ENCODE assay signal across 33 cellular contexts in the genomic region with DNA sequence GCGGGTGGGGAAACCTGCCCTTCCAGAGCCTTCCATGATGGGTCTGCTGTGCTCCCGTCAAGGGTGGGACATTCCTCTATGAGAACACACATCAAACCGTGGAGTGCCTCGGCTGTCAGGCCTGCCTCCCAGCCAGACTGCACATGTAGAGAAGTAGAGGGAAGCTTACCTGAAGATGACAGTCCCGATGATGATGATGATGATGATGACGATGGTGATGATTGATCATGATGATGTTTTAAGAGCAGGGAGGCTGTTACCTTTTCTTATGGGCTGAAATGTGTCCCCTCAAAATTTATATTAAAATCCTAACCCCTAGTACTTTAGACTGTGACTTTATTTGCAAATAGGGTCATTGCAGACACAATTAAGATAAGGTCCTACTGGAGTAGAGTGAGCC.
"Had no signal": no experiment of that assay in that cellular context is flagged by ENCODE, and none has a peak within 500 bp of the region (broad histone marks: within the 10 kb centered on the region; RNA-seq: fewer than 3 reads in every experiment).

No MANE protein-coding gene starts in this region.

- FAIRE-seq: astrocyte, RCC 7860 had no signal

- H3K4me1 ChIP-seq: breast epithelium had no signal

- H3K9me3 Mint-ChIP-seq: activated CD4-positive, alpha-beta memory T cell treated with anti-CD3 and anti-CD28 coated beads, Interleukin-2, amount 10 ng/mL, durations not matched to agents 7 days and 5 days; activated naive CD8-positive, alpha-beta T cell treated with anti-CD3 and anti-CD28 coated beads, Interleukin-2, amount 10 ng/mL, durations not matched to agents 7 days and 5 days; activated T-cell treated with anti-CD3 and anti-CD28 coated beads, Interleukin-2, amount 50 U/mL, for 24 hours; activated T-helper 2 cell treated with anti-CD3 and anti-CD28 coated beads, Interferon-gamma antibody, Interleukin-2, Interleukin-4, amounts not matched to agents 10 μg/mL and 5 μg/mL and 100 μg/mL, durations not matched to agents 14 hours and 24 hours and 36 hours; T-cell had no signal

- H3K27me3 Mint-ChIP-seq: activated CD4-positive, alpha-beta memory T cell treated with anti-CD3 and anti-CD28 coated beads, Interleukin-2, amount 10 ng/mL, durations not matched to agents 7 days and 5 days; activated T-cell treated with anti-CD3 and anti-CD28 coated beads, Interleukin-2, amount 50 U/mL, for 24 hours; T-cell had no signal

- H3K27ac ChIP-seq: breast epithelium, RWPE1, WERI-Rb-1 had no signal

- H3K36me3 Mint-ChIP-seq: activated CD8-positive, alpha-beta memory T cell treated with anti-CD3 and anti-CD28 coated beads, Interleukin-2, amount 10 ng/mL, durations not matched to agents 7 days and 5 days; activated naive CD8-positive, alpha-beta T cell treated with anti-CD3 and anti-CD28 coated beads, Interleukin-2, amount 10 ng/mL, durations not matched to agents 7 days and 5 days; T-cell had no signal

- ATAC-seq: activated CD8-positive, alpha-beta memory T cell treated with anti-CD3 and anti-CD28 coated beads, Interleukin-2, amount 10 ng/mL, durations not matched to agents 7 days and 5 days; PC-3; Right ventricle myocardium inferior; SK-N-SH treated with all-trans-retinoic acid at 6 μM for 48 hours; T-cell had no signal

- H3K9me3 ChIP-seq: body of pancreas, breast epithelium had no signal

- H3K4me3 Mint-ChIP-seq: activated CD4-positive, alpha-beta memory T cell treated with anti-CD3 and anti-CD28 coated beads, Interleukin-2, amount 10 ng/mL, durations not matched to agents 7 days and 5 days; activated CD8-positive, alpha-beta memory T cell treated with anti-CD3 and anti-CD28 coated beads, Interleukin-2, amount 10 ng/mL, durations not matched to agents 7 days and 5 days; activated naive CD8-positive, alpha-beta T cell treated with anti-CD3 and anti-CD28 coated beads, Interleukin-2, amount 10 ng/mL, durations not matched to agents 7 days and 5 days; activated T-cell treated with anti-CD3 and anti-CD28 coated beads, Interleukin-2, amount 50 U/mL, for 24 hours; T-cell had no signal

- H3K9ac ChIP-seq: KMS-11 had no signal

- H3K27ac Mint-ChIP-seq: activated CD4-positive, alpha-beta memory T cell treated with anti-CD3 and anti-CD28 coated beads, Interleukin-2, amount 10 ng/mL, durations not matched to agents 7 days and 5 days; activated CD8-positive, alpha-beta memory T cell treated with anti-CD3 and anti-CD28 coated beads, Interleukin-2, amount 10 ng/mL, durations not matched to agents 7 days and 5 days; activated naive CD8-positive, alpha-beta T cell treated with anti-CD3 and anti-CD28 coated beads, Interleukin-2, amount 10 ng/mL, durations not matched to agents 7 days and 5 days; activated T-cell treated with anti-CD3 and anti-CD28 coated beads, Interleukin-2, amount 50 U/mL, for 24 hours; activated T-helper 2 cell treated with anti-CD3 and anti-CD28 coated beads, Interferon-gamma antibody, Interleukin-2, Interleukin-4, amounts not matched to agents 10 μg/mL and 5 μg/mL and 100 μg/mL, durations not matched to agents 14 hours and 24 hours and 36 hours; T-cell had no signal

- H3K27me3 ChIP-seq: body of pancreas, breast epithelium had no signal

- DNase-seq: activated CD4-positive, alpha-beta memory T cell treated with anti-CD3 and anti-CD28 coated beads, Interleukin-2, amount 10 ng/mL, durations not matched to agents 7 days and 5 days; activated CD4-positive, alpha-beta T cell treated with anti-CD3 and anti-CD28 coated beads for 1 hour; activated CD4-positive, alpha-beta T cell treated with anti-CD3 and anti-CD28 coated beads for 48 hours; activated CD4-positive, CD25-positive, alpha-beta regulatory T cell; activated CD8-positive, alpha-beta memory T cell treated with anti-CD3 and anti-CD28 coated beads for 24 hours; activated CD8-positive, alpha-beta memory T cell treated with anti-CD3 and anti-CD28 coated beads, Interleukin-2, amount 10 ng/mL, durations not matched to agents 7 days and 5 days; activated naive CD4-positive, alpha-beta T cell treated with anti-CD3 and anti-CD28 coated beads, Interleukin-2, amount 50 U/mL, for 16 hours; activated naive CD8-positive, alpha-beta T cell treated with anti-CD3 and anti-CD28 coated beads, Interleukin-2, amount 10 ng/mL, durations not matched to agents 7 days and 5 days; activated T-cell treated with anti-CD3 and anti-CD28 coated beads, Interleukin-2, amount 50 U/mL, for 24 hours; amygdala; body of pancreas; NCI-H1105; NCI-H1417 treated with DMSO at 0.1 percent for 48 hours; NCI-H1694; NCI-H2029; NCI-H345; NCI-H526; NCI-H748 treated with DMSO at 0.1 percent for 48 hours; NK-92 treated with Interleukin-12 subunit alpha and Interleukin-12 subunit beta, amount 100 ng/mL, for 24 hours; PC-3; SIG-M5; T-cell; T-helper 2 cell; T-helper 9 cell; WERI-Rb-1 had no signal
